In the genomic region with DNA sequence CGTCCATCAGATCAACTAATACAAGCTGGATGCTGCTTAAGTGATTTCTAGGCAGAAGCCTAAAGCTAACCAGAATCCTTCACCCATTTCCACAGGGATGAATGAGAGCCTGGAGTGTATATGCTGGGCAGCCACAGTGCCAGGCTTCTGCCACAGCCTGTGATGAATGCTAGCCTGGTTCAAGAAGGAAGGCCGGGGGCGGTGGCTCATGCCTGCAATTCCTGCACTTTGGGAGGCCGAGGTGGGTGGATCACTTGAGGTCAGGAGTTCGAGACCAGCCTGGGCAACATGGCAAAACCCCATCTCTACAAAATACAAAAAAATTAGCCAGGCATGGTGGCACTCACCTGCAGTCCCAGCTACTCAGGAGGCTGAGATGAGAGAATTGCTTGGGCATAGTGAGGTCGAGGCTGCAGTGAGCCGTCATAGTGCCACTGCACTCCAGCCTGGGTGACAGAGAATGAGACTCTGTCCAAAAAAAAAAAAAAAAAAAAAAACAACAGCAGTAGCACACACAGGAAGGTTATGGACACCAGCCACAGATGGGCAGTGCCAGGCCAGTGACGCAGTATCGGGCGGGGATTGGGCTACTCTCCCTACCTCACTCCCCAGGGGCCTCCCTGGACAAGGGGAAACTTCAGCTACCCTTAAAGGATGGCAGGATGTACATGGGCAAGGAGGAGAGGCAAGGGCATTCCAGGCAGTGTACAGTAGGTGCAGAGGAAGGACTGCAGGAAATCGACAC, we compare ENCODE assay signal across 1 cellular context.
TF ChIP-seq lines count a peak whose summit lies in the region.

No MANE protein-coding gene starts in this region.

TF ChIP-seq in WTC11, 78 proteins besides CTCF, POLR2A, EP300 and RAD21 (continued from another document):
- TF ChIP-seq, protein P1, sequence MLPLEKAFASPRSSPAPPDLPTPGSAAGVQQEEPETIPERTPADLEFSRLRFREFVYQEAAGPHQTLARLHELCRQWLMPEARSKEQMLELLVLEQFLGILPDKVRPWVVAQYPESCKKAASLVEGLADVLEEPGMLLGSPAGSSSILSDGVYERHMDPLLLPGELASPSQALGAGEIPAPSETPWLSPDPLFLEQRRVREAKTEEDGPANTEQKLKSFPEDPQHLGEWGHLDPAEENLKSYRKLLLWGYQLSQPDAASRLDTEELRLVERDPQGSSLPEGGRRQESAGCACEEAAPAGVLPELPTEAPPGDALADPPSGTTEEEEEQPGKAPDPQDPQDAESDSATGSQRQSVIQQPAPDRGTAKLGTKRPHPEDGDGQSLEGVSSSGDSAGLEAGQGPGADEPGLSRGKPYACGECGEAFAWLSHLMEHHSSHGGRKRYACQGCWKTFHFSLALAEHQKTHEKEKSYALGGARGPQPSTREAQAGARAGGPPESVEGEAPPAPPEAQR (CRISPR knock-in tag; IDR thresholded peaks at IDR 0.05): no peak
- TF ChIP-seq, protein P2, sequence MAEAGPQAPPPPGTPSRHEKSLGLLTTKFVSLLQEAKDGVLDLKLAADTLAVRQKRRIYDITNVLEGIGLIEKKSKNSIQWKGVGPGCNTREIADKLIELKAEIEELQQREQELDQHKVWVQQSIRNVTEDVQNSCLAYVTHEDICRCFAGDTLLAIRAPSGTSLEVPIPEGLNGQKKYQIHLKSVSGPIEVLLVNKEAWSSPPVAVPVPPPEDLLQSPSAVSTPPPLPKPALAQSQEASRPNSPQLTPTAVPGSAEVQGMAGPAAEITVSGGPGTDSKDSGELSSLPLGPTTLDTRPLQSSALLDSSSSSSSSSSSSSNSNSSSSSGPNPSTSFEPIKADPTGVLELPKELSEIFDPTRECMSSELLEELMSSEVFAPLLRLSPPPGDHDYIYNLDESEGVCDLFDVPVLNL (CRISPR knock-in tag; IDR thresholded peaks at IDR 0.05; ENCODE audit: borderline replicate concordance, low read depth): no peak
